2 cellular contexts compared by ENCODE assay signal in the genomic region with DNA sequence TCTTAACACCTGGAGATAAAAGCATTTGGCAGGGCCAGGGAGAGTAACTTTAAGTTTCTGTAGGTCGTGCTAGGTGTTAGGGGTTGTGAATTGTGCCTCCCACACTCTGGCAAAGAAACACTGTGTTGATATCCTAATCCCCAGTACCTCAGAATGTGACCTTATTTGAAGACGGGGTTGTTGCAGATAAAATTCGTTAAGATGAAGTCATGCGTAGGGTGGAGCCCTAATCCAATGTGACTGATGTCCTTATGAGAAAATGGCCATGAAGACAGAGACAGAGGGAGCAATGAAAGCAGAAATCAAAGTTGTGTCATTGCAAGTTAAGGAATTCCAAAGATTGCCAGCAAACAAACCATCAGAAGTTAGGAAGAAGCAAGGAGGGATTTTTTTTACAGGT.
TF ChIP-seq lines count a peak whose summit lies in the region.

No MANE protein-coding gene starts in this region.

TF ChIP-seq in GM23338, 12 proteins besides CTCF, POLR2A, EP300 and RAD21 (continued from another document):
- TF ChIP-seq REST (IDR thresholded peaks at IDR 0.05; ENCODE audit: unreplicated experiment) (no peak), CREB1 (CRISPR knock-in tag; IDR thresholded peaks at IDR 0.05; ENCODE audit: low read depth) (no peak), STAT1 (IDR thresholded peaks at IDR 0.05; ENCODE audit: unreplicated experiment) (no peak), EZH2phosphoT487 (IDR thresholded peaks at IDR 0.05; ENCODE audit: unreplicated experiment) (no peak)
- TF ChIP-seq, protein P1, sequence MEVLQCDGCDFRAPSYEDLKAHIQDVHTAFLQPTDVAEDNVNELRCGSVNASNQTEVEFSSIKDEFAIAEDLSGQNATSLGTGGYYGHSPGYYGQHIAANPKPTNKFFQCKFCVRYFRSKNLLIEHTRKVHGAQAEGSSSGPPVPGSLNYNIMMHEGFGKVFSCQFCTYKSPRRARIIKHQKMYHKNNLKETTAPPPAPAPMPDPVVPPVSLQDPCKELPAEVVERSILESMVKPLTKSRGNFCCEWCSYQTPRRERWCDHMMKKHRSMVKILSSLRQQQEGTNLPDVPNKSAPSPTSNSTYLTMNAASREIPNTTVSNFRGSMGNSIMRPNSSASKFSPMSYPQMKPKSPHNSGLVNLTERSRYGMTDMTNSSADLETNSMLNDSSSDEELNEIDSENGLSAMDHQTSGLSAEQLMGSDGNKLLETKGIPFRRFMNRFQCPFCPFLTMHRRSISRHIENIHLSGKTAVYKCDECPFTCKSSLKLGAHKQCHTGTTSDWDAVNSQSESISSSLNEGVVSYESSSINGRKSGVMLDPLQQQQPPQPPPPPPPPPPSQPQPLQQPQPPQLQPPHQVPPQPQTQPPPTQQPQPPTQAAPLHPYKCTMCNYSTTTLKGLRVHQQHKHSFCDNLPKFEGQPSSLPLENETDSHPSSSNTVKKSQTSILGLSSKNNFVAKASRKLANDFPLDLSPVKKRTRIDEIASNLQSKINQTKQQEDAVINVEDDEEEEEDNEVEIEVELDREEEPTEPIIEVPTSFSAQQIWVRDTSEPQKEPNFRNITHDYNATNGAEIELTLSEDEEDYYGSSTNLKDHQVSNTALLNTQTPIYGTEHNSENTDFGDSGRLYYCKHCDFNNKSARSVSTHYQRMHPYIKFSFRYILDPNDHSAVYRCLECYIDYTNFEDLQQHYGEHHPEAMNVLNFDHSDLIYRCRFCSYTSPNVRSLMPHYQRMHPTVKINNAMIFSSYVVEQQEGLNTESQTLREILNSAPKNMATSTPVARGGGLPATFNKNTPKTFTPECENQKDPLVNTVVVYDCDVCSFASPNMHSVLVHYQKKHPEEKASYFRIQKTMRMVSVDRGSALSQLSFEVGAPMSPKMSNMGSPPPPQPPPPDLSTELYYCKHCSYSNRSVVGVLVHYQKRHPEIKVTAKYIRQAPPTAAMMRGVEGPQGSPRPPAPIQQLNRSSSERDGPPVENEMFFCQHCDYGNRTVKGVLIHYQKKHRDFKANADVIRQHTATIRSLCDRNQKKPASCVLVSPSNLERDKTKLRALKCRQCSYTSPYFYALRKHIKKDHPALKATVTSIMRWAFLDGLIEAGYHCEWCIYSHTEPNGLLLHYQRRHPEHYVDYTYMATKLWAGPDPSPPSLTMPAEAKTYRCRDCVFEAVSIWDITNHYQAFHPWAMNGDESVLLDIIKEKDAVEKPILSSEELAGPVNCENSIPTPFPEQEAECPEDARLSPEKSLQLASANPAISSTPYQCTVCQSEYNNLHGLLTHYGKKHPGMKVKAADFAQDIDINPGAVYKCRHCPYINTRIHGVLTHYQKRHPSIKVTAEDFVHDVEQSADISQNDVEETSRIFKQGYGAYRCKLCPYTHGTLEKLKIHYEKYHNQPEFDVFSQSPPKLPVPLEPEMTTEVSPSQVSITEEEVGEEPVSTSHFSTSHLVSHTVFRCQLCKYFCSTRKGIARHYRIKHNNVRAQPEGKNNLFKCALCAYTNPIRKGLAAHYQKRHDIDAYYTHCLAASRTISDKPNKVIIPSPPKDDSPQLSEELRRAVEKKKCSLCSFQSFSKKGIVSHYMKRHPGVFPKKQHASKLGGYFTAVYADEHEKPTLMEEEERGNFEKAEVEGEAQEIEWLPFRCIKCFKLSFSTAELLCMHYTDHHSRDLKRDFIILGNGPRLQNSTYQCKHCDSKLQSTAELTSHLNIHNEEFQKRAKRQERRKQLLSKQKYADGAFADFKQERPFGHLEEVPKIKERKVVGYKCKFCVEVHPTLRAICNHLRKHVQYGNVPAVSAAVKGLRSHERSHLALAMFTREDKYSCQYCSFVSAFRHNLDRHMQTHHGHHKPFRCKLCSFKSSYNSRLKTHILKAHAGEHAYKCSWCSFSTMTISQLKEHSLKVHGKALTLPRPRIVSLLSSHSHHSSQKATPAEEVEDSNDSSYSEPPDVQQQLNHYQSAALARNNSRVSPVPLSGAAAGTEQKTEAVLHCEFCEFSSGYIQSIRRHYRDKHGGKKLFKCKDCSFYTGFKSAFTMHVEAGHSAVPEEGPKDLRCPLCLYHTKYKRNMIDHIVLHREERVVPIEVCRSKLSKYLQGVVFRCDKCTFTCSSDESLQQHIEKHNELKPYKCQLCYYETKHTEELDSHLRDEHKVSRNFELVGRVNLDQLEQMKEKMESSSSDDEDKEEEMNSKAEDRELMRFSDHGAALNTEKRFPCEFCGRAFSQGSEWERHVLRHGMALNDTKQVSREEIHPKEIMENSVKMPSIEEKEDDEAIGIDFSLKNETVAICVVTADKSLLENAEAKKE (CRISPR knock-in tag; IDR thresholded peaks at IDR 0.05) = no peak
- TF ChIP-seq, protein P2, sequence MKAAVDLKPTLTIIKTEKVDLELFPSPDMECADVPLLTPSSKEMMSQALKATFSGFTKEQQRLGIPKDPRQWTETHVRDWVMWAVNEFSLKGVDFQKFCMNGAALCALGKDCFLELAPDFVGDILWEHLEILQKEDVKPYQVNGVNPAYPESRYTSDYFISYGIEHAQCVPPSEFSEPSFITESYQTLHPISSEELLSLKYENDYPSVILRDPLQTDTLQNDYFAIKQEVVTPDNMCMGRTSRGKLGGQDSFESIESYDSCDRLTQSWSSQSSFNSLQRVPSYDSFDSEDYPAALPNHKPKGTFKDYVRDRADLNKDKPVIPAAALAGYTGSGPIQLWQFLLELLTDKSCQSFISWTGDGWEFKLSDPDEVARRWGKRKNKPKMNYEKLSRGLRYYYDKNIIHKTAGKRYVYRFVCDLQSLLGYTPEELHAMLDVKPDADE (IDR thresholded peaks at IDR 0.05) = no peak

TF ChIP-seq in K562, 482 proteins besides CTCF, POLR2A, EP300 and RAD21 (continued from another document and continues in another):
- TF ChIP-seq RCOR1 (IDR thresholded peaks at IDR 0.05; ENCODE audit: borderline replicate concordance in 1 of 2, low read depth in 2 of 2, low read length in 2 of 2) (peak in 1 of 2 experiments; percentile 57; a peak in 1 of 4 replicates), ATF7 (IDR thresholded peaks at IDR 0.05) (peak; percentile 84), MEF2D (tag; conservative IDR thresholded peaks at IDR 0.05; ENCODE audit: low read depth) (0 out of 2 replicates have a peak, but pooled peaks have one; percentile 20), MGA (IDR thresholded peaks at IDR 0.05) (peak; percentile 40), SMARCA4 (IDR thresholded peaks at IDR 0.05) (peak; percentile 44; the same call in 1 of the 2 replicates), CREM (IDR thresholded peaks at IDR 0.05; ENCODE audit: low read depth) (peak; percentile 44; the same call in 1 of the 2 replicates), ATF1 (CRISPR knock-in tag; IDR thresholded peaks at IDR 0.05) (no peak), ATF1 (tag; IDR thresholded peaks at IDR 0.05) (peak; percentile 23; the same call in 1 of the 2 replicates), ZSCAN29 (IDR thresholded peaks at IDR 0.05) (no peak), ATF3 (IDR thresholded peaks at IDR 0.05) (peak; percentile 56; the same call in 1 of the 2 replicates), ATF3 (CRISPR knock-in tag; conservative IDR thresholded peaks at IDR 0.05) (no peak), CBFA2T3 (IDR thresholded peaks at IDR 0.05) (peak; percentile 74), SOX6 (IDR thresholded peaks at IDR 0.05) (peak; percentile 23; the same call in 1 of the 2 replicates), CBFA2T2 (conservative IDR thresholded peaks at IDR 0.05) (peak; percentile 32; the same call in 1 of the 2 replicates), JUND (IDR thresholded peaks at IDR 0.05; ENCODE audit: borderline replicate concordance, low read depth, low read length) (peak; percentile 79), JUND (tag; IDR thresholded peaks at IDR 0.05; ENCODE audit: borderline replicate concordance, low read depth, low read length) (peak; percentile 80; the same call in 1 of the 3 replicates), SRF (CRISPR knock-in tag; IDR thresholded peaks at IDR 0.05) (peak in 1 of 2 experiments; percentile 77; a peak in 1 of 4 replicates)
- TF ChIP-seq, protein P3, sequence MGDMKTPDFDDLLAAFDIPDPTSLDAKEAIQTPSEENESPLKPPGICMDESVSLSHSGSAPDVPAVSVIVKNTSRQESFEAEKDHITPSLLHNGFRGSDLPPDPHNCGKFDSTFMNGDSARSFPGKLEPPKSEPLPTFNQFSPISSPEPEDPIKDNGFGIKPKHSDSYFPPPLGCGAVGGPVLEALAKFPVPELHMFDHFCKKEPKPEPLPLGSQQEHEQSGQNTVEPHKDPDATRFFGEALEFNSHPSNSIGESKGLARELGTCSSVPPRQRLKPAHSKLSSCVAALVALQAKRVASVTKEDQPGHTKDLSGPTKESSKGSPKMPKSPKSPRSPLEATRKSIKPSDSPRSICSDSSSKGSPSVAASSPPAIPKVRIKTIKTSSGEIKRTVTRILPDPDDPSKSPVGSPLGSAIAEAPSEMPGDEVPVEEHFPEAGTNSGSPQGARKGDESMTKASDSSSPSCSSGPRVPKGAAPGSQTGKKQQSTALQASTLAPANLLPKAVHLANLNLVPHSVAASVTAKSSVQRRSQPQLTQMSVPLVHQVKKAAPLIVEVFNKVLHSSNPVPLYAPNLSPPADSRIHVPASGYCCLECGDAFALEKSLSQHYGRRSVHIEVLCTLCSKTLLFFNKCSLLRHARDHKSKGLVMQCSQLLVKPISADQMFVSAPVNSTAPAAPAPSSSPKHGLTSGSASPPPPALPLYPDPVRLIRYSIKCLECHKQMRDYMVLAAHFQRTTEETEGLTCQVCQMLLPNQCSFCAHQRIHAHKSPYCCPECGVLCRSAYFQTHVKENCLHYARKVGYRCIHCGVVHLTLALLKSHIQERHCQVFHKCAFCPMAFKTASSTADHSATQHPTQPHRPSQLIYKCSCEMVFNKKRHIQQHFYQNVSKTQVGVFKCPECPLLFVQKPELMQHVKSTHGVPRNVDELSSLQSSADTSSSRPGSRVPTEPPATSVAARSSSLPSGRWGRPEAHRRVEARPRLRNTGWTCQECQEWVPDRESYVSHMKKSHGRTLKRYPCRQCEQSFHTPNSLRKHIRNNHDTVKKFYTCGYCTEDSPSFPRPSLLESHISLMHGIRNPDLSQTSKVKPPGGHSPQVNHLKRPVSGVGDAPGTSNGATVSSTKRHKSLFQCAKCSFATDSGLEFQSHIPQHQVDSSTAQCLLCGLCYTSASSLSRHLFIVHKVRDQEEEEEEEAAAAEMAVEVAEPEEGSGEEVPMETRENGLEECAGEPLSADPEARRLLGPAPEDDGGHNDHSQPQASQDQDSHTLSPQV (IDR thresholded peaks at IDR 0.05) = no peak; the same call in 1 of the 2 replicates
